1 cellular context compared by ENCODE assay signal in genomic region chr1:48946070-48946469, GRCh38.
TF ChIP-seq lines count a peak whose summit lies in the region.

No MANE protein-coding gene starts in this region.

TF ChIP-seq in liver, 16 proteins besides CTCF, POLR2A, EP300 and RAD21:
- TF ChIP-seq REST (IDR thresholded peaks at IDR 0.05) (peak; percentile 17), HNF4G (IDR thresholded peaks at IDR 0.05) (peak; percentile 97), FOXA2 (IDR thresholded peaks at IDR 0.05) (peak; percentile 39), EGR1 (IDR thresholded peaks at IDR 0.05; ENCODE audit: low read depth in 2 of 2) (no peak), JUND (IDR thresholded peaks at IDR 0.05) (peak; percentile 44 to 83), FOXA1 (IDR thresholded peaks at IDR 0.05) (no peak), GABPA (IDR thresholded peaks at IDR 0.05 in 1 of 2, conservative IDR thresholded peaks at IDR 0.05 in 1 of 2) (no peak), NR2F2 (IDR thresholded peaks at IDR 0.05) (peak; percentile 89), TAF1 (conservative IDR thresholded peaks at IDR 0.05) (no peak), RXRA (IDR thresholded peaks at IDR 0.05) (peak; percentile 88 to 97), YY1 (IDR thresholded peaks at IDR 0.05) (peak; percentile 52), SP1 (IDR thresholded peaks at IDR 0.05) (peak; percentile 69), HNF4A (conservative IDR thresholded peaks at IDR 0.05) (peak; percentile 100)
- TF ChIP-seq, protein P1, sequence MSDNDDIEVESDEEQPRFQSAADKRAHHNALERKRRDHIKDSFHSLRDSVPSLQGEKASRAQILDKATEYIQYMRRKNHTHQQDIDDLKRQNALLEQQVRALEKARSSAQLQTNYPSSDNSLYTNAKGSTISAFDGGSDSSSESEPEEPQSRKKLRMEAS (IDR thresholded peaks at IDR 0.05) = peak; percentile 74
- TF ChIP-seq, protein P2, sequence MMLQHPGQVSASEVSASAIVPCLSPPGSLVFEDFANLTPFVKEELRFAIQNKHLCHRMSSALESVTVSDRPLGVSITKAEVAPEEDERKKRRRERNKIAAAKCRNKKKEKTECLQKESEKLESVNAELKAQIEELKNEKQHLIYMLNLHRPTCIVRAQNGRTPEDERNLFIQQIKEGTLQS (IDR thresholded peaks at IDR 0.05) = no peak
- TF ChIP-seq, protein P3, sequence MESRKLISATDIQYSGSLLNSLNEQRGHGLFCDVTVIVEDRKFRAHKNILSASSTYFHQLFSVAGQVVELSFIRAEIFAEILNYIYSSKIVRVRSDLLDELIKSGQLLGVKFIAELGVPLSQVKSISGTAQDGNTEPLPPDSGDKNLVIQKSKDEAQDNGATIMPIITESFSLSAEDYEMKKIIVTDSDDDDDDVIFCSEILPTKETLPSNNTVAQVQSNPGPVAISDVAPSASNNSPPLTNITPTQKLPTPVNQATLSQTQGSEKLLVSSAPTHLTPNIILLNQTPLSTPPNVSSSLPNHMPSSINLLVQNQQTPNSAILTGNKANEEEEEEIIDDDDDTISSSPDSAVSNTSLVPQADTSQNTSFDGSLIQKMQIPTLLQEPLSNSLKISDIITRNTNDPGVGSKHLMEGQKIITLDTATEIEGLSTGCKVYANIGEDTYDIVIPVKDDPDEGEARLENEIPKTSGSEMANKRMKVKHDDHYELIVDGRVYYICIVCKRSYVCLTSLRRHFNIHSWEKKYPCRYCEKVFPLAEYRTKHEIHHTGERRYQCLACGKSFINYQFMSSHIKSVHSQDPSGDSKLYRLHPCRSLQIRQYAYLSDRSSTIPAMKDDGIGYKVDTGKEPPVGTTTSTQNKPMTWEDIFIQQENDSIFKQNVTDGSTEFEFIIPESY (IDR thresholded peaks at IDR 0.05) = peak; percentile 56
TF ChIP-seq in liver: peak in this region for 11.
